Comparison of ENCODE assay signal across 16 cellular contexts in the genomic region with DNA sequence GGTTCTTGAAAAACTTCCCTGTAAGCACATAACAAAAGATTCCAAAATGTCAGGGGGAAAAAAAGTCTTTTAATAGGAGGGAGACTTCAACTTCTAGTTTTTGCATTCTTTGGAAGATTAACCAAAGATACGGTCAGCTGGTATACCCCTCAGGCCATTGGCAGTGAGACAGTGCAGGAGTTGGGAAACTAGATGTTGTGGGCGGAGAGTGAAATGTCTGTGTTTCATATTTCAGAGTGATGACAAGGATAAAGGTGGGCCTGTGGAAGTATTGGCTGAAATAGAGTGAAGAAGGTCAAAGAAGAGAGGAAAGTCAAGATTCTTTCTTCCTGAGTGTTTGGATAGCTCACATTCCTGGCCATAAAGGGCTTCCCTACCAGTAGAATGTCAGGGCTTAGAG. TPM values are rescaled to one million over a fixed set of nuclear protein-coding genes. Genes with fewer than 3 reads are reported as not detected.
A peak's percentile ranks its signal among the peaks of the same experiment; 100 is the strongest.
DNase-seq lines count a peak whose midpoint lies in the region; TF ChIP-seq lines count a peak whose summit lies in the region.
"Had no signal": no experiment of that assay in that cellular context is flagged by ENCODE, and none has a peak within 500 bp of the region (broad histone marks: within the 10 kb centered on the region; RNA-seq: fewer than 3 reads in every experiment).

No MANE protein-coding gene starts in this region.

- H3K79me2 ChIP-seq in GM23248 (ENCODE audit: insufficient read depth): no peaks in the 10 kb centered on the region

- H3K4me1 Mint-ChIP-seq in mesothelial cell of epicardium: peaks cover 28% of the 10 kb centered on the region
- H3K4me1 Mint-ChIP-seq in activated naive CD4-positive, alpha-beta T cell treated with anti-CD3 and anti-CD28 coated beads, Interleukin-2, amount 10 ng/mL, durations not matched to agents 7 days and 5 days: peaks cover 14% of the 10 kb centered on the region
- H3K4me1 Mint-ChIP-seq: CD14-positive monocyte had no signal

- TF ChIP-seq CTCF in mesothelial cell of epicardium (IDR thresholded peaks at IDR 0.05; ENCODE audit: unreplicated experiment) (no peak), colonic mucosa (IDR thresholded peaks at IDR 0.05) (no peak)

- H3K27me3 Mint-ChIP-seq in mesothelial cell of epicardium (ENCODE audit: low read depth): no peaks in the 10 kb centered on the region
- peaks cover 34% of the 10 kb centered on the region for H3K27me3 Mint-ChIP-seq in activated naive CD4-positive, alpha-beta T cell treated with anti-CD3 and anti-CD28 coated beads, Interleukin-2, amount 10 ng/mL, durations not matched to agents 7 days and 5 days

- no peak overlapping the region for H2AFZ ChIP-seq in GM23248
- H2AFZ ChIP-seq: GM23338 had no signal

- WGBS in GM23248 (ENCODE audit: low coverage in 1 of 2, low lambda C conversion rate in 2 of 2, missing lambda C conversion rate in 2 of 2), 2 experiments: 7 to 13% methylated on average over 2 of the region's 2 CpGs

- H3K4me3 ChIP-seq in GM23248 (no peak overlapping the region), colonic mucosa (no peak overlapping the region)
- H3K4me3 ChIP-seq: GM12878, GM23338 had no signal

- peaks cover 13% of the 10 kb centered on the region for H3K9me3 Mint-ChIP-seq in mesothelial cell of epicardium
- H3K9me3 Mint-ChIP-seq in activated naive CD4-positive, alpha-beta T cell treated with anti-CD3 and anti-CD28 coated beads, Interleukin-2, amount 10 ng/mL, durations not matched to agents 7 days and 5 days: peaks cover 12% of the 10 kb centered on the region

- no peaks in the 10 kb centered on the region for H3K9me2 ChIP-seq in GM23248 (ENCODE audit: insufficient read depth)

- peak; percentile 15 for DNase-seq in GM23248
- peak; percentile 25 for DNase-seq in RPMI7951 (ENCODE audit: low read depth)
- peak; percentile 7 for DNase-seq in ecto neural progenitor cell (ENCODE audit: low spot score)
- DNase-seq in mesothelial cell of epicardium (ENCODE audit: low spot score in 2 of 2, unreplicated experiment in 2 of 2): peak in 1 of 2 experiments; percentile 46
- DNase-seq in activated naive CD4-positive, alpha-beta T cell treated with anti-CD3 and anti-CD28 coated beads, Interleukin-2, amount 10 ng/mL, durations not matched to agents 7 days and 5 days: no peak
- no peak for DNase-seq in OCI-M2 (lab: John Stamatoyannopoulos, UW; ENCODE audit: unreplicated experiment)
- DNase-seq in NCI-H446 treated with DMSO at 0.1 percent for 48 hours (lab: John Stamatoyannopoulos, UW): no peak
- DNase-seq in colonic mucosa: no peak
- DNase-seq: NCI-H2227 treated with DMSO at 0.1 percent for 48 hours, NCI-H748 treated with DMSO at 0.1 percent for 48 hours, SHP77 treated with DMSO at 0.1 percent for 48 hours had no signal

- CTCF ChIA-PET in activated naive CD4-positive, alpha-beta T cell treated with anti-CD3 and anti-CD28 coated beads, Interleukin-2, amount 10 ng/mL, durations not matched to agents 7 days and 5 days (lab: Charles Lee): no interaction called here

- H3K9ac ChIP-seq in GM23248 (no peak overlapping the region), colonic mucosa (ENCODE audit: low read depth in 2 of 2, low read length in 2 of 2) (no peak overlapping the region)

- H3K4me1 ChIP-seq in GM23248 (ENCODE audit: insufficient read depth): no peaks in the 10 kb centered on the region
- H3K4me1 ChIP-seq in colonic mucosa: no peaks in the 10 kb centered on the region

- H3K27me3 ChIP-seq in GM23248 (replicated peaks; ENCODE audit: insufficient read depth) (peaks cover 5% of the 10 kb centered on the region; the same call in 1 of the 2 replicates), colonic mucosa (no peaks in the 10 kb centered on the region)

- no peaks in the 10 kb centered on the region for H3F3A ChIP-seq in GM23248 (ENCODE audit: insufficient read depth)

- H4K20me1 ChIP-seq in GM23248 (ENCODE audit: insufficient read depth): no peaks in the 10 kb centered on the region

- no peak overlapping the region for H3K4me2 ChIP-seq in GM23248 (ENCODE audit: unreplicated experiment)
- H3K4me2 ChIP-seq: GM23338 had no signal

- H3K36me3 Mint-ChIP-seq in mesothelial cell of epicardium: peaks cover 2% of the 10 kb centered on the region
- H3K36me3 Mint-ChIP-seq in activated naive CD4-positive, alpha-beta T cell treated with anti-CD3 and anti-CD28 coated beads, Interleukin-2, amount 10 ng/mL, durations not matched to agents 7 days and 5 days: peaks cover 4% of the 10 kb centered on the region
- H3K36me3 Mint-ChIP-seq: CD14-positive monocyte had no signal

- H3K36me3 ChIP-seq in GM23248 (ENCODE audit: low read depth) (no peaks in the 10 kb centered on the region), colonic mucosa (no peaks in the 10 kb centered on the region)

- intact Hi-C loops in colonic mucosa (cut with DNase I): no loop called here

- H3K27ac ChIP-seq in GM23248 (no peak overlapping the region), colonic mucosa (no peak overlapping the region)

- in situ Hi-C loops in GM23248 (cut with MboI): no loop called here

- no peaks in the 10 kb centered on the region for H3K9me3 ChIP-seq in GM23248 (ENCODE audit: low read depth)
- no peaks in the 10 kb centered on the region for H3K9me3 ChIP-seq in colonic mucosa

- H3K27ac Mint-ChIP-seq in mesothelial cell of epicardium: peak overlapping the region; percentile 60
- H3K27ac Mint-ChIP-seq in activated naive CD4-positive, alpha-beta T cell treated with anti-CD3 and anti-CD28 coated beads, Interleukin-2, amount 10 ng/mL, durations not matched to agents 7 days and 5 days: no peak overlapping the region
- H3K27ac Mint-ChIP-seq: CD14-positive monocyte, GM23338 had no signal

- H3K4me3 Mint-ChIP-seq in mesothelial cell of epicardium: no peak overlapping the region
- H3K4me3 Mint-ChIP-seq in activated naive CD4-positive, alpha-beta T cell treated with anti-CD3 and anti-CD28 coated beads, Interleukin-2, amount 10 ng/mL, durations not matched to agents 7 days and 5 days: no peak overlapping the region
- H3K4me3 Mint-ChIP-seq: CD14-positive monocyte, GM23338 had no signal

RNA-seq across cellular contexts. Expression of gene CYP2B6, which starts 40.8 kb away (rescaled TPM):
- not detected in 2 replicates for total RNA-seq in GM23248 (2014; rRNA removed; shearing (Covaris generic))
- not detected in 2 replicates for polyA plus RNA-seq in GM23248 (2016; fragmentation: Nextera tagmentation; extraction: Ambion mirVana)
- not detected in 2 replicates for total RNA-seq in RPMI7951 (2014; rRNA removed; shearing (Covaris generic))
- total RNA-seq in mesothelial cell of epicardium (not detected in 3 replicates), colonic mucosa (1 to 10 TPM; 2.6 to 4.6 TPM)
- total RNA-seq: A673, G401 had no signal
- polyA plus RNA-seq: CD14-positive monocyte had no signal

RNA-seq across cellular contexts. Expression of gene CYP2A13, which starts 56.3 kb away (rescaled TPM):
- total RNA-seq in GM23248 (2014; rRNA removed; shearing (Covaris generic)): not detected in 2 replicates
- not detected in 2 replicates for polyA plus RNA-seq in GM23248 (2016; fragmentation: Nextera tagmentation; extraction: Ambion mirVana)
- not detected in 2 replicates for total RNA-seq in RPMI7951 (2014; rRNA removed; shearing (Covaris generic))
- total RNA-seq in mesothelial cell of epicardium (not detected in 3 replicates), colonic mucosa (not detected)
- total RNA-seq: A673, G401, GM12878 had no signal
- polyA plus RNA-seq: CD14-positive monocyte, GM12878 had no signal

Comparison
In these comparisons a context has a peak if more than half of its experiments do, and no peak if none do; other contexts are left out.
1. DNase-seq: peak in GM23248 (single experiment), RPMI7951 (single experiment) and ecto neural progenitor cell (single experiment); none in activated naive CD4-positive, alpha-beta T cell treated with anti-CD3 and anti-CD28 coated beads, Interleukin-2, amount 10 ng/mL, durations not matched to agents 7 days and 5 days (single experiment), OCI-M2 (single experiment), NCI-H446 treated with DMSO at 0.1 percent for 48 hours (single experiment) and colonic mucosa (single experiment).